Comparison of ENCODE assay signal across 7 cellular contexts in the genomic region with DNA sequence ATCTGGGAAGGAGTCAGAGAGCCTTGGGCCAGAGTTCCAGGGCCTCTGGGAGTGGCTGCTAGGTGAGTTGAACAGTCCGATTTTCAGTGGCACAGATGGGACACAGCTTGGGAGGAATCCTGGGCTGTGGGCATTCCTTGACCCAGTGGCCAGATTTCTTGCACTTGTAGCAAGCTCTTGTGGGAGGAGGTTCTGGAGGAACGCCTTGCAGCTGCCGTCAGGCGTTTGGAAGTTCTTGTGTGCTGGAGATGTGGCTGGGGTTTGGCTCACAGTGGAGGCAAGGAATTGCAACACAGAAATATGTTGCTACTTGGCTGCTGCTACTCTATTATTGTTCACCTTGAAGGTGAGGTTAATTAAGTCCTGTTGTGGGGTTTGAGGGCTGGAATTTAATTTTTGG. TPM values are rescaled to one million over a fixed set of nuclear protein-coding genes. Genes with fewer than 3 reads are reported as not detected.
DNase-seq lines count a peak whose midpoint lies in the region; FAIRE-seq and TF ChIP-seq lines count a peak whose summit lies in the region.
"Not testable (repeated sequence)": the region's sequence is repeated elsewhere in the genome, so short reads cannot be mapped to it uniquely, and the experiment has no call there.

No MANE protein-coding gene starts in this region.

- peak; percentile 49 for DNase-seq in LHCN-M2 (ENCODE audit: low read depth)
- DNase-seq in H1 (ENCODE audit: low read depth in 1 of 2, low spot score in 2 of 2); mesendoderm: not testable (repeated sequence)
- peak; percentile 55 to 74 for DNase-seq in fibroblast of lung (ENCODE audit: low read depth in 2 of 2)
- peak; percentile 42 to 71 for DNase-seq in foreskin fibroblast
- peak; percentile 11 for DNase-seq in iris pigment epithelial cell (ENCODE audit: low read depth)
- peak; percentile 27 for DNase-seq in skeletal muscle cell (ENCODE audit: low read depth)

- H3K27ac ChIP-seq in H1 (ENCODE audit: low read depth, low read length); fibroblast of lung (ENCODE audit: insufficient read depth, low read length): not testable (repeated sequence)
- H3K27ac ChIP-seq in mesendoderm (ENCODE audit: low read depth, low read length): peak overlapping the region; percentile 89

- H4K8ac ChIP-seq in H1 (ENCODE audit: extremely low read depth, insufficient read depth, low read length); mesendoderm (ENCODE audit: low read depth, low read length): not testable (repeated sequence)

- H3K4me3 ChIP-seq in H1 (ENCODE audit: extremely low read depth in 1 of 4, insufficient read depth in 2 of 4, low read depth in 3 of 4, low read length in 4 of 4); fibroblast of lung (replicated peaks in 1 of 4; ENCODE audit: control extremely low read depth in 1 of 4, insufficient read depth in 1 of 4, low read depth in 3 of 4, low read length in 4 of 4); foreskin fibroblast (ENCODE audit: low read depth in 1 of 2, low read length in 2 of 2); mesendoderm (ENCODE audit: low read length); skeletal muscle cell (ENCODE audit: low read depth, low read length): not testable (repeated sequence)

- TF ChIP-seq POLR2A in H1 (IDR thresholded peaks at IDR 0.05; ENCODE audit: control extremely low read depth in 1 of 2, low read depth in 2 of 2, low read length in 2 of 2): not testable (repeated sequence)

- H3K36me3 ChIP-seq in H1 (ENCODE audit: control insufficient read depth in 2 of 4, insufficient read depth in 4 of 4, low read length in 3 of 4); fibroblast of lung (ENCODE audit: control insufficient read depth, insufficient read depth, low read length); mesendoderm (ENCODE audit: control insufficient read depth, insufficient read depth, low read length): not testable (repeated sequence)

- TF ChIP-seq CTCF in H1 (IDR thresholded peaks at IDR 0.05; ENCODE audit: control extremely low read depth in 1 of 3, insufficient read depth in 1 of 3, low read depth in 1 of 3, low read length in 3 of 3); fibroblast of lung (conservative IDR thresholded peaks at IDR 0.05 in 1 of 2, IDR thresholded peaks at IDR 0.05 in 1 of 2; ENCODE audit: low read depth in 1 of 2, low read length in 2 of 2); foreskin fibroblast (IDR thresholded peaks at IDR 0.05; ENCODE audit: low read depth, low read length): not testable (repeated sequence)

- POLR2A ChIA-PET in H1 (lab: Charles Lee; ENCODE audit: partially characterized antibody): not testable (repeated sequence)

- not testable (repeated sequence) for H3K14ac ChIP-seq in H1 (ENCODE audit: insufficient read length)

- not testable (repeated sequence) for H2BK15ac ChIP-seq in H1 (ENCODE audit: low read length); mesendoderm (replicated peaks; ENCODE audit: low read depth)

- not testable (repeated sequence) for H2AK5ac ChIP-seq in H1 (ENCODE audit: low read depth, low read length)
- peak overlapping the region; percentile 79 for H2AK5ac ChIP-seq in mesendoderm (ENCODE audit: low read length)

- not testable (repeated sequence) for H3K18ac ChIP-seq in H1 (ENCODE audit: extremely low read depth, low read length)
- H3K18ac ChIP-seq in mesendoderm (ENCODE audit: low read length): peak overlapping the region; percentile 72

- not testable (repeated sequence) for H2BK12ac ChIP-seq in H1 (ENCODE audit: low read depth, low read length)

- H4K5ac ChIP-seq in H1 (ENCODE audit: insufficient read length, low read depth, low read length): not testable (repeated sequence)
- H4K5ac ChIP-seq in mesendoderm (ENCODE audit: low read length): peak overlapping the region; percentile 94

- not testable (repeated sequence) for H3K23me2 ChIP-seq in H1 (ENCODE audit: low read depth, low read length)

- H2BK5ac ChIP-seq in H1 (ENCODE audit: low read depth, low read length): not testable (repeated sequence)
- peak overlapping the region; percentile 99 for H2BK5ac ChIP-seq in mesendoderm (ENCODE audit: low read length)

- not testable (repeated sequence) for TF ChIP-seq RAD21 in H1 (IDR thresholded peaks at IDR 0.05 in 1 of 2, conservative IDR thresholded peaks at IDR 0.05 in 1 of 2; ENCODE audit: low read depth in 2 of 2, low read length in 2 of 2)

- CTCF ChIA-PET in H1 (lab: Charles Lee; ENCODE audit: partially characterized antibody): interaction anchor here (1.3 to 1.6 kb wide), 2 partner anchors 11 to 31 kb away, joined by 3 to 5 read pairs; no protein-coding TSS in a partner anchor

- H4K20me1 ChIP-seq in H1 (replicated peaks in 1 of 2; ENCODE audit: control insufficient read depth in 1 of 2, insufficient read depth in 2 of 2, low read length in 2 of 2); fibroblast of lung (ENCODE audit: control insufficient read depth, extremely low read depth, insufficient read depth, low read length): not testable (repeated sequence)

- not testable (repeated sequence) for H3K9me3 ChIP-seq in H1 (ENCODE audit: insufficient read depth in 2 of 2, low read depth in 1 of 2, low read length in 1 of 2); fibroblast of lung (ENCODE audit: control insufficient read depth, insufficient read depth, low read depth, low read length)

- not testable (repeated sequence) for H3K79me1 ChIP-seq in H1 (ENCODE audit: low read depth, low read length); mesendoderm (ENCODE audit: low read length)

- H3K4me2 ChIP-seq in H1 (ENCODE audit: insufficient read depth in 1 of 2, low read depth in 2 of 2, low read length in 2 of 2); fibroblast of lung (ENCODE audit: extremely low read depth, insufficient read depth, low read length); mesendoderm (ENCODE audit: low read length): not testable (repeated sequence)

- H3K9ac ChIP-seq in H1 (replicated peaks in 1 of 4; ENCODE audit: extremely low read depth in 1 of 4, low read depth in 3 of 4, low read length in 3 of 4); fibroblast of lung (ENCODE audit: insufficient read depth, low read length): not testable (repeated sequence)
- peak overlapping the region; percentile 64 for H3K9ac ChIP-seq in mesendoderm (ENCODE audit: low read length)

- H3K56ac ChIP-seq in H1 (replicated peaks; ENCODE audit: insufficient read length, low read depth, low read length): not testable (repeated sequence)
- peak overlapping the region; percentile 80 for H3K56ac ChIP-seq in mesendoderm (ENCODE audit: low read length)

- H3K27me3 ChIP-seq in H1 (replicated peaks in 1 of 4; ENCODE audit: control insufficient read depth in 3 of 4, extremely low read depth in 1 of 4, insufficient read depth in 3 of 4, low read length in 3 of 4); fibroblast of lung (ENCODE audit: control insufficient read depth, insufficient read depth, low read length); mesendoderm (ENCODE audit: insufficient read depth, low read length, poor library complexity): not testable (repeated sequence)

- FAIRE-seq in H1 (lab: Jason Lieb, UNC): not testable (repeated sequence)

- peak overlapping the region; percentile 32; the same call in 1 of the 2 replicates for H2BK20ac ChIP-seq in H1 (ENCODE audit: low read length)

- not testable (repeated sequence) for H3K79me2 ChIP-seq in H1 (ENCODE audit: control insufficient read depth in 1 of 2, insufficient read depth in 2 of 2, low read length in 2 of 2); fibroblast of lung (ENCODE audit: control insufficient read depth, insufficient read depth, low read length); mesendoderm (ENCODE audit: control insufficient read depth, insufficient read depth, low read length)

- not testable (repeated sequence) for H2BK120ac ChIP-seq in H1 (replicated peaks; ENCODE audit: low read depth, low read length)
- peak overlapping the region; percentile 40 for H2BK120ac ChIP-seq in mesendoderm (ENCODE audit: low read depth, low read length)

- H3K4ac ChIP-seq in H1 (replicated peaks; ENCODE audit: insufficient read length, low read depth, low read length): not testable (repeated sequence)
- peak overlapping the region; percentile 64 for H3K4ac ChIP-seq in mesendoderm (ENCODE audit: low read depth, low read length)

- H3K23ac ChIP-seq in H1 (ENCODE audit: insufficient read length); mesendoderm (ENCODE audit: low read length): not testable (repeated sequence)

- not testable (repeated sequence) for H3K4me1 ChIP-seq in H1 (replicated peaks in 1 of 4; ENCODE audit: control insufficient read depth in 3 of 4, insufficient read depth in 4 of 4, low read length in 3 of 4); fibroblast of lung (ENCODE audit: control insufficient read depth, extremely low read depth, insufficient read depth, low read length)
- peaks cover 25% of the 10 kb centered on the region for H3K4me1 ChIP-seq in mesendoderm (ENCODE audit: control insufficient read depth, low read depth, low read length)

- H2AFZ ChIP-seq in H1 (ENCODE audit: low read length); fibroblast of lung (ENCODE audit: low read length): not testable (repeated sequence)

- TF ChIP-seq EP300 in H1 (IDR thresholded peaks at IDR 0.05; ENCODE audit: borderline replicate concordance in 1 of 2, low read depth in 2 of 2, low read length in 2 of 2): not testable (repeated sequence)

- 91% methylated on average over 4 of the region's 4 CpGs; no CpG with 5 or more reads in 1 of the 2 experiments for WGBS in H1 (ENCODE audit: extremely low coverage in 1 of 2, insufficient coverage in 1 of 2, insufficient read length in 1 of 2, insufficient replicate concordance in 2 of 2, low coverage in 1 of 2, low lambda C conversion rate in 2 of 2, missing lambda C conversion rate in 1 of 2), 2 experiments
- no CpG with 5 or more reads among the region's 4 CpGs for WGBS in mesendoderm (ENCODE audit: extremely low coverage, insufficient coverage, low lambda C conversion rate)

- not testable (repeated sequence) for H4K91ac ChIP-seq in H1 (replicated peaks; ENCODE audit: insufficient read length, low read length)

RNA-seq across cellular contexts. Expression of a gene that starts 39.8 kb away (rescaled TPM):
- total RNA-seq in LHCN-M2 (2014; rRNA removed) (0.13 and 0.57 TPM in 2 replicates), fibroblast of lung (3.9 and 8.4 TPM in 2 replicates)
- 0.26 TPM for polyA plus RNA-seq in LHCN-M2 (2012)
- 3.9 and 4.0 TPM in 2 replicates for total RNA-seq in H1 (2021; fragmentation: NEBNext Ultra II Directional; extraction: Animal tissue kit (Norgen Biotek cat#: 25700))
- polyA plus RNA-seq in H1 (2011; rRNA removed) (4.3 TPM in 2 replicates), fibroblast of lung (5.4 and 6.1 TPM in 2 replicates)
- polyA plus RNA-seq in H1 (2011; cell fraction: cytosol; rRNA removed): 4.5 TPM
- polyA plus RNA-seq in H1 (2011; cell fraction: nucleus; rRNA removed): 7.4 TPM
- polyA plus RNA-seq in H1 (2012, experiment 1 of 2): 2.5 to 4.9 TPM (median 3.5 TPM) in 4 replicates
- polyA plus RNA-seq in H1 (2012, experiment 2 of 2): 0.49 TPM
- polyA plus RNA-seq in H1 (2013, experiment 1 of 2): 7.3 TPM
- 9.2 TPM for polyA plus RNA-seq in H1 (2013, experiment 2 of 2)
- polyA minus RNA-seq in H1 (2011; rRNA and poly(A)+ RNA removed): 9.7 and 12.7 TPM in 2 replicates
- polyA minus RNA-seq in H1 (2011; cell fraction: cytosol; rRNA and poly(A)+ RNA removed): 2.0 TPM
- polyA minus RNA-seq in H1 (2011; cell fraction: nucleus; rRNA and poly(A)+ RNA removed): 1.5 TPM
- polyA plus RNA-seq in fibroblast of lung (2012): 3.8 and 4.2 TPM in 2 replicates
- 7.2 and 25.7 TPM in 2 replicates for polyA minus RNA-seq in fibroblast of lung (ENCODE audit: low replicate concordance)
- polyA plus RNA-seq in mesendoderm (2013, experiment 1 of 2): 26.1 TPM
- 24.8 TPM for polyA plus RNA-seq in mesendoderm (2013, experiment 2 of 2)

RNA-seq across cellular contexts. Expression of a gene that starts 59.6 kb away (rescaled TPM):
- 39.5 and 45.9 TPM in 2 replicates for total RNA-seq in LHCN-M2 (2014; rRNA removed)
- 10.8 TPM for polyA plus RNA-seq in LHCN-M2 (2012)
- 55.2 and 63.3 TPM in 2 replicates for total RNA-seq in H1 (2021; fragmentation: NEBNext Ultra II Directional; extraction: Animal tissue kit (Norgen Biotek cat#: 25700))
- 10.0 and 12.0 TPM in 2 replicates for polyA plus RNA-seq in H1 (2011; rRNA removed)
- polyA plus RNA-seq in H1 (2011; cell fraction: cytosol; rRNA removed): 19.0 TPM
- polyA plus RNA-seq in H1 (2011; cell fraction: nucleus; rRNA removed): 17.9 TPM
- polyA plus RNA-seq in H1 (2012, experiment 1 of 2): 15.6 to 30.7 TPM (median 21.9 TPM) in 4 replicates
- polyA plus RNA-seq in H1 (2012, experiment 2 of 2): 2.3 TPM
- 20.4 TPM for polyA plus RNA-seq in H1 (2013, experiment 1 of 2)
- polyA plus RNA-seq in H1 (2013, experiment 2 of 2): 21.2 TPM
- 45.2 and 66.6 TPM in 2 replicates for polyA minus RNA-seq in H1 (2011; rRNA and poly(A)+ RNA removed)
- 30.8 TPM for polyA minus RNA-seq in H1 (2011; cell fraction: cytosol; rRNA and poly(A)+ RNA removed)
- 93.0 TPM for polyA minus RNA-seq in H1 (2011; cell fraction: nucleus; rRNA and poly(A)+ RNA removed)
- 51.4 and 67.7 TPM in 2 replicates for total RNA-seq in fibroblast of lung
- 31.3 and 48.0 TPM in 2 replicates for polyA plus RNA-seq in fibroblast of lung
- polyA plus RNA-seq in fibroblast of lung (2012): 18.8 and 27.4 TPM in 2 replicates
- polyA minus RNA-seq in fibroblast of lung (ENCODE audit: low replicate concordance): 10.2 and 15.4 TPM in 2 replicates
- 49.2 TPM for polyA plus RNA-seq in mesendoderm (2013, experiment 1 of 2)
- polyA plus RNA-seq in mesendoderm (2013, experiment 2 of 2): 47.9 TPM
